18 cellular contexts compared by ENCODE assay signal in genomic region chr6:152685819-152686218, GRCh38. TPM values are rescaled to one million over a fixed set of nuclear protein-coding genes. Genes with fewer than 3 reads are reported as not detected.
DNase-seq lines count a peak whose midpoint lies in the region; ATAC-seq, FAIRE-seq and TF ChIP-seq lines count a peak whose summit lies in the region.
"Had no signal": no experiment of that assay in that cellular context is flagged by ENCODE, and none has a peak within 500 bp of the region (broad histone marks: within the 10 kb centered on the region; RNA-seq: fewer than 3 reads in every experiment).

No MANE protein-coding gene starts in this region.

- H3T11ph ChIP-seq in H9 (ENCODE audit: low read length) = no peak overlapping the region

- H3K36me3 ChIP-seq in iPS-15b (ENCODE audit: control insufficient read depth, insufficient read depth, low read length) = no peaks in the 10 kb centered on the region
- H3K36me3 ChIP-seq in pancreas = no peaks in the 10 kb centered on the region
- H3K36me3 ChIP-seq: BLaER1 had no signal

- no peak overlapping the region for H2BK15ac ChIP-seq in H9 (ENCODE audit: low read depth, low read length)

- no peak overlapping the region for H3K23ac ChIP-seq in H9 (ENCODE audit: insufficient read length, low read depth, low read length)

- H3K4ac ChIP-seq in H9 (ENCODE audit: low read depth, low read length) = no peak overlapping the region

- H3K27ac ChIP-seq in H9 (ENCODE audit: insufficient read length, low read depth, low read length) = no peak overlapping the region
- H3K27ac ChIP-seq in pancreas = no peak overlapping the region
- H3K27ac ChIP-seq: BLaER1 had no signal

- H3K9ac ChIP-seq in H9 (ENCODE audit: extremely low read depth, insufficient read length, low read length) (no peak overlapping the region), iPS-15b (ENCODE audit: low read depth, low read length) (no peak overlapping the region)
- H3K9ac ChIP-seq: BLaER1 had no signal

- intact Hi-C loops in pancreas (cut with DNase I) = no loop called here

- H3K4me3 Mint-ChIP-seq in H9 (no peak overlapping the region), WTC11 (peak overlapping the region; percentile 14)
- H3K4me3 Mint-ChIP-seq in stimulated activated effector memory CD8-positive, alpha-beta T cell treated with anti-CD3 and anti-CD28 coated beads, Interleukin-12 subunit alpha, Interleukin-12 subunit beta, amount 100 ng/mL, for 72 hours = no peak overlapping the region
- H3K4me3 Mint-ChIP-seq: CD8-positive, alpha-beta memory T cell had no signal

- POLR2A ChIA-PET in WTC11 (lab: Charles Lee) = no interaction called here

- H3K36me3 Mint-ChIP-seq in H9 (ENCODE audit: insufficient read depth in 1 of 3, low read depth in 3 of 3) (peaks cover 0 to 4% (median 0%) of the 10 kb centered on the region in 3 experiments; a peak in 1 of 7 replicates), WTC11 (no peaks in the 10 kb centered on the region)
- H3K36me3 Mint-ChIP-seq in stimulated activated effector memory CD8-positive, alpha-beta T cell treated with anti-CD3 and anti-CD28 coated beads, Interleukin-12 subunit alpha, Interleukin-12 subunit beta, amount 100 ng/mL, for 72 hours = no peaks in the 10 kb centered on the region
- H3K36me3 Mint-ChIP-seq: CD8-positive, alpha-beta memory T cell had no signal

- CTCF ChIA-PET in WTC11 (lab: Charles Lee) = interaction anchor here (0.9 kb wide), 1 partner anchor 16 kb away, joined by 3 read pairs; no protein-coding TSS in a partner anchor

- no peaks in the 10 kb centered on the region for H3K9me3 Mint-ChIP-seq in H9
- peaks cover 4% of the 10 kb centered on the region; the same call in 1 of the 2 replicates for H3K9me3 Mint-ChIP-seq in WTC11
- H3K9me3 Mint-ChIP-seq in stimulated activated effector memory CD8-positive, alpha-beta T cell treated with anti-CD3 and anti-CD28 coated beads, Interleukin-12 subunit alpha, Interleukin-12 subunit beta, amount 100 ng/mL, for 72 hours = no peaks in the 10 kb centered on the region
- H3K9me3 Mint-ChIP-seq: CD8-positive, alpha-beta memory T cell had no signal

- H3K4me2 ChIP-seq in H9 (ENCODE audit: insufficient read depth, insufficient read length, low read length) = no peak overlapping the region
- H3K4me2 ChIP-seq: BLaER1 had no signal

- H3K27me3 ChIP-seq in H9 (ENCODE audit: insufficient read depth, low read length) = no peaks in the 10 kb centered on the region
- H3K27me3 ChIP-seq in iPS-15b (ENCODE audit: control insufficient read depth, insufficient read depth, low read length) = no peaks in the 10 kb centered on the region
- H3K27me3 ChIP-seq in pancreas = no peaks in the 10 kb centered on the region
- H3K27me3 ChIP-seq: BLaER1 had no signal

- H4K8ac ChIP-seq in H9 (replicated peaks; ENCODE audit: insufficient read length, low read depth, low read length) = no peak overlapping the region

- no peak overlapping the region for H2BK12ac ChIP-seq in H9 (ENCODE audit: insufficient read length, low read depth, low read length)

- H3K18ac ChIP-seq in H9 (ENCODE audit: insufficient read length, low read depth, low read length) = no peak overlapping the region

- H4K91ac ChIP-seq in H9 (ENCODE audit: insufficient read length, low read depth, low read length) = no peak overlapping the region

- no peaks in the 10 kb centered on the region for H3K79me2 ChIP-seq in H9 (ENCODE audit: insufficient read depth, low read length)

- H2BK120ac ChIP-seq in H9 (ENCODE audit: low read depth, low read length, poor library complexity, severe bottlenecking) = no peak overlapping the region

- no peak overlapping the region for H2BK20ac ChIP-seq in H9 (ENCODE audit: low read depth, low read length, poor library complexity, severe bottlenecking)

- peak overlapping the region in 1 of 3 experiments; percentile 62; a peak in 1 of 7 replicates for H3K27ac Mint-ChIP-seq in H9
- H3K27ac Mint-ChIP-seq in WTC11 = peak overlapping the region; percentile 78; the same call in 1 of the 2 replicates
- no peak overlapping the region for H3K27ac Mint-ChIP-seq in stimulated activated effector memory CD8-positive, alpha-beta T cell treated with anti-CD3 and anti-CD28 coated beads, Interleukin-12 subunit alpha, Interleukin-12 subunit beta, amount 100 ng/mL, for 72 hours
- H3K27ac Mint-ChIP-seq: CD8-positive, alpha-beta memory T cell had no signal

- H3K56ac ChIP-seq in H9 (ENCODE audit: insufficient read length, low read depth, low read length) = no peak overlapping the region

- H3K23me2 ChIP-seq in H9 (ENCODE audit: insufficient read length, low read depth, low read length, poor library complexity, severe bottlenecking) = no peaks in the 10 kb centered on the region

- no peaks in the 10 kb centered on the region for H3K27me3 Mint-ChIP-seq in H9 (ENCODE audit: low read depth)
- no peaks in the 10 kb centered on the region for H3K27me3 Mint-ChIP-seq in WTC11 (ENCODE audit: low read depth)

- FAIRE-seq in pancreas (lab: Jason Lieb, UNC) = no peak
- FAIRE-seq: GM12892, GM19239 had no signal

- no peak overlapping the region for H2BK5ac ChIP-seq in H9 (ENCODE audit: insufficient read length, low read length)

- H3K4me1 Mint-ChIP-seq in H9 (peaks cover 25 to 30% of the 10 kb centered on the region in 2 experiments), WTC11 (peaks cover 54% of the 10 kb centered on the region)
- H3K4me1 Mint-ChIP-seq in stimulated activated effector memory CD8-positive, alpha-beta T cell treated with anti-CD3 and anti-CD28 coated beads, Interleukin-12 subunit alpha, Interleukin-12 subunit beta, amount 100 ng/mL, for 72 hours = no peaks in the 10 kb centered on the region
- H3K4me1 Mint-ChIP-seq: CD8-positive, alpha-beta memory T cell had no signal

- H4K20me1 ChIP-seq in H9 (ENCODE audit: control insufficient read depth, insufficient read depth, insufficient read length) = no peaks in the 10 kb centered on the region
- H4K20me1 ChIP-seq: BLaER1 had no signal

- H3K4me1 ChIP-seq in H9 (ENCODE audit: insufficient read depth, low read length) (peaks cover 6% of the 10 kb centered on the region; the same call in 1 of the 2 replicates), iPS-15b (ENCODE audit: control insufficient read depth, insufficient read depth, low read length) (peaks cover 20% of the 10 kb centered on the region), pancreas (no peaks in the 10 kb centered on the region)
- H3K4me1 ChIP-seq: Caco-2 had no signal

- no CpG with 5 or more reads among the region's 12 CpGs for WGBS in H9 (ENCODE audit: extremely low coverage, insufficient read length, low lambda C conversion rate)
- 78 to 82% methylated on average over 12 of the region's 12 CpGs for WGBS in pancreas, 2 donors

- no peak overlapping the region for H3K14ac ChIP-seq in H9 (ENCODE audit: insufficient read depth, low read length)

- peak; percentile 40 for ATAC-seq in WTC11
- ATAC-seq in stimulated activated effector memory CD8-positive, alpha-beta T cell treated with anti-CD3 and anti-CD28 coated beads, Interleukin-12 subunit alpha, Interleukin-12 subunit beta, amount 100 ng/mL, for 72 hours = peak; percentile 32
- no peak for ATAC-seq in HG02885 (IDR thresholded peaks at IDR 0.05; ENCODE audit: poor library complexity, unreplicated experiment)
- no peak for ATAC-seq in pancreas
- ATAC-seq: HCT116 had no signal

- H3K4me3 ChIP-seq in iPS-15b (ENCODE audit: low read depth, low read length) = peak overlapping the region; percentile 5
- H3K4me3 ChIP-seq in pancreas = no peak overlapping the region
- H3K4me3 ChIP-seq: BLaER1 had no signal

- TF ChIP-seq CTCF in H9 (conservative IDR thresholded peaks at IDR 0.05) = no peak
- TF ChIP-seq CTCF in WTC11 (IDR thresholded peaks at IDR 0.05) = no peak
- no peak for TF ChIP-seq CTCF in pancreas (IDR thresholded peaks at IDR 0.05)

- no peaks in the 10 kb centered on the region for H3K79me1 ChIP-seq in H9 (ENCODE audit: insufficient read depth, low read depth, low read length, poor library complexity, severe bottlenecking)

- H2AK5ac ChIP-seq in H9 (ENCODE audit: insufficient read length, low read length) = no peak overlapping the region

- peak; percentile 48 for DNase-seq in H9
- peak; percentile 19 for DNase-seq in WTC11 (ENCODE audit: low spot score)
- no peak for DNase-seq in stimulated activated effector memory CD8-positive, alpha-beta T cell treated with anti-CD3 and anti-CD28 coated beads, Interleukin-12 subunit alpha, Interleukin-12 subunit beta, amount 100 ng/mL, for 72 hours (ENCODE audit: low spot score in 2 of 2)
- no peak for DNase-seq in glomerular visceral epithelial cell (ENCODE audit: extremely low spot score)
- DNase-seq in pancreas = no peak
- DNase-seq: 8988T; AML-193; Caco-2; CD8-positive, alpha-beta memory T cell; DND-41; GDM1 had no signal

- H4K5ac ChIP-seq in H9 (ENCODE audit: insufficient read length, low read depth, low read length) = no peak overlapping the region

- H3K9me3 ChIP-seq in H9 (ENCODE audit: control insufficient read depth, low read depth, low read length) = no peaks in the 10 kb centered on the region
- H3K9me3 ChIP-seq in iPS-15b (ENCODE audit: control insufficient read depth, insufficient read depth, low read length) = no peaks in the 10 kb centered on the region
- no peaks in the 10 kb centered on the region for H3K9me3 ChIP-seq in pancreas
- H3K9me3 ChIP-seq: BLaER1, Caco-2 had no signal

- no peak overlapping the region for H2AFZ ChIP-seq in H9 (ENCODE audit: low read length)

TF ChIP-seq in WTC11, 78 proteins besides CTCF, POLR2A, EP300 and RAD21 (continues in another document):
- no peak for TF ChIP-seq ZNF138 (CRISPR knock-in tag; conservative IDR thresholded peaks at IDR 0.05)
- TF ChIP-seq ATF3 (CRISPR knock-in tag; conservative IDR thresholded peaks at IDR 0.05) = no peak
- no peak for TF ChIP-seq ZNF396 (CRISPR knock-in tag; IDR thresholded peaks at IDR 0.05; ENCODE audit: borderline replicate concordance)
- no peak for TF ChIP-seq FOXP1 (CRISPR knock-in tag; IDR thresholded peaks at IDR 0.05; ENCODE audit: borderline replicate concordance)

RNA-seq across cellular contexts. Expression of gene MYCT1, which starts 11.9 kb away (rescaled TPM):
- 0.09 and 0.17 TPM in 2 replicates for total RNA-seq in H9 (2021)
- total RNA-seq in WTC11 (2021) = 1.4 to 2.0 TPM (median 1.5 TPM) in 3 replicates
- 1 to 10 TPM in 5 of 6 donors, under 1 TPM in 1; 0.93 to 2.3 (median 1.5) TPM for total RNA-seq in pancreas
- polyA plus RNA-seq in pancreas = 1 to 10 TPM; 2.0 to 3.2 TPM
- total RNA-seq: Caco-2; CD8-positive, alpha-beta memory T cell; H4 had no signal
- polyA plus RNA-seq: CD8-positive, alpha-beta memory T cell had no signal

RNA-seq across cellular contexts. Expression of gene SYNE1, which starts 48.7 kb away (rescaled TPM):
- total RNA-seq in H9 (2021) (2.5 and 3.0 TPM in 2 replicates), WTC11 (2021) (3.9 to 6.5 TPM (median 5.6 TPM) in 3 replicates), pancreas (10 to 100 TPM; 39.1 to 56.2 (median 52.0) TPM)
- 10 to 100 TPM; 24.4 to 35.1 TPM for polyA plus RNA-seq in pancreas

Comparison
In these comparisons a context has a peak if more than half of its experiments do, and no peak if none do; other contexts are left out.
1. DNase-seq: peak in H9 (single experiment) and WTC11 (single experiment); none in stimulated activated effector memory CD8-positive, alpha-beta T cell treated with anti-CD3 and anti-CD28 coated beads, Interleukin-12 subunit alpha, Interleukin-12 subunit beta, amount 100 ng/mL, for 72 hours (0 of 2), glomerular visceral epithelial cell (single experiment) and pancreas (0 of 6).
2. ATAC-seq: peak in WTC11 (single experiment) and stimulated activated effector memory CD8-positive, alpha-beta T cell treated with anti-CD3 and anti-CD28 coated beads, Interleukin-12 subunit alpha, Interleukin-12 subunit beta, amount 100 ng/mL, for 72 hours (single experiment); none in HG02885 (single experiment) and pancreas (0 of 4).